8 cellular contexts compared by ENCODE assay signal in genomic region chr12:44875417-44875953, GRCh38. TPM values are rescaled to one million over a fixed set of nuclear protein-coding genes. Genes with fewer than 3 reads are reported as not detected.
A peak's percentile ranks its signal among the peaks of the same experiment; 100 is the strongest.
DNase-seq lines count a peak whose midpoint lies in the region; ATAC-seq, FAIRE-seq and TF ChIP-seq lines count a peak whose summit lies in the region.

No MANE protein-coding gene starts in this region.

- peak; percentile 52 for DNase-seq in ELF-1 (ENCODE audit: low read depth, low spot score)
- DNase-seq in activated T-cell treated with anti-CD3 and anti-CD28 coated beads for 4 hours = peak; percentile 12
- DNase-seq in germinal center (ENCODE audit: low spot score) = peak; percentile 6
- DNase-seq in progenitor cell of endocrine pancreas (ENCODE audit: low spot score, unreplicated experiment) = no peak
- DNase-seq in H54 (ENCODE audit: insufficient read length, low spot score) = no peak

- H3K27ac Mint-ChIP-seq in IgD-negative memory B cell (peak overlapping the region in 1 of 3 donors; percentile 68), progenitor cell of endocrine pancreas (no peak overlapping the region)

- no peak for TF ChIP-seq CTCF in progenitor cell of endocrine pancreas (IDR thresholded peaks at IDR 0.05; ENCODE audit: unreplicated experiment)

- no peak for FAIRE-seq in H54 (lab: Jason Lieb, UNC)

- H3K4me1 Mint-ChIP-seq in IgD-negative memory B cell (peaks cover 9 to 24% (median 19%) of the 10 kb centered on the region in 3 donors), progenitor cell of endocrine pancreas (ENCODE audit: low read depth) (peaks cover 15% of the 10 kb centered on the region)

- H3K27me3 Mint-ChIP-seq in IgD-negative memory B cell (peaks cover 44% of the 10 kb centered on the region), progenitor cell of endocrine pancreas (peaks cover 57% of the 10 kb centered on the region)

- H3K36me3 Mint-ChIP-seq in IgD-negative memory B cell (peaks cover 1% of the 10 kb centered on the region), progenitor cell of endocrine pancreas (ENCODE audit: insufficient read depth) (no peaks in the 10 kb centered on the region)

- TF ChIP-seq POLR2A in H54 (IDR thresholded peaks at IDR 0.05; ENCODE audit: low read depth, low read length) = no peak

- peak overlapping the region; percentile 83 to 96 (median 91) for H3K4me3 Mint-ChIP-seq in IgD-negative memory B cell
- H3K4me3 Mint-ChIP-seq in progenitor cell of endocrine pancreas (ENCODE audit: low read depth) = peak overlapping the region; percentile 75

- no peak for ATAC-seq in GM18861 (IDR thresholded peaks at IDR 0.05; ENCODE audit: unreplicated experiment)
- no peak for ATAC-seq in HG02973 (IDR thresholded peaks at IDR 0.05; ENCODE audit: unreplicated experiment)

- H3K9me3 Mint-ChIP-seq in IgD-negative memory B cell (peaks cover 4 to 22% (median 9%) of the 10 kb centered on the region in 3 donors), progenitor cell of endocrine pancreas (ENCODE audit: low read depth) (peaks cover 6% of the 10 kb centered on the region)

RNA-seq across cellular contexts. Expression of gene NELL2, which starts 0.6 kb away (rescaled TPM):
- 5.2 TPM for polyA plus RNA-seq in IgD-negative memory B cell
- total RNA-seq in progenitor cell of endocrine pancreas = 6.1 and 8.4 TPM in 2 replicates

Comparison
In these comparisons a context has a peak if more than half of its experiments do, and no peak if none do; other contexts are left out.
1. DNase-seq: peak in ELF-1 (single experiment), activated T-cell treated with anti-CD3 and anti-CD28 coated beads for 4 hours (single experiment) and germinal center (single experiment); none in progenitor cell of endocrine pancreas (single experiment) and H54 (single experiment).